Comparison of ENCODE assay signal across 7 cellular contexts in the genomic region with DNA sequence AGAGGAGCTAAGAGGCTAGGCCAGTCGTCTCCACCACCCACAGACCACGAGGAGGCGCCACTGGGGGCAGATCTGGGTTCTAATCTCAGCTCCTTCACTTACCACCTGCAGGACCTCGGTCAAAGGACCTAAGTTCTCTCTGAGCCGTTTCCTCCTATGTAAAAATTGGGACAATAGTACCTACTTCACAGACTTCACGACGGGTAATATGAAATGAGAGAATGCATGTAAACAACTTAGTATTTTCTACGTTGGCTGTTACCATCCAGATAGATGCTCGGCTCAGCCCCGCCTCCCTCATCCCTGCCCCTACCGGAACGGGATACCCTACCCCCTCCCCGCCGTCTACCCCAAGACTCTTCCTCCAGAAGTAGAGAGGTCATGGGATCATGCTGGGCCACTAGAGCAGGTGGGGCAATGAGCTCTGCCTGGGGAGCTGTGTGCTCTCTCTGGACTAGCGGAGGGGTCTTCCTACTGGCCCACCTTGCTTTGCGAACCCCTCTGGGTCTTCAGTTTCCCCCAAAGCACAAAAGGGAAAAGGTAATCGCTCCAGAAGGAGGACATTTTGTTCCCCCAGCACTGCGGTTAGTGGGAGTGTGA. TPM values are rescaled to one million over a fixed set of nuclear protein-coding genes. Genes with fewer than 3 reads are reported as not detected.
DNase-seq lines count a peak whose midpoint lies in the region; ATAC-seq, FAIRE-seq and TF ChIP-seq lines count a peak whose summit lies in the region.

No MANE protein-coding gene starts in this region.

- peak overlapping the region; percentile 91 to 94 for H3K27ac ChIP-seq in tibial artery

- FAIRE-seq in frontal cortex (lab: Jason Lieb, UNC) = no peak

- H3K27me3 Mint-ChIP-seq in activated T-cell treated with anti-CD3 and anti-CD28 coated beads, Interleukin-2, amount 50 U/mL, for 72 hours (ENCODE audit: low read depth) = no peaks in the 10 kb centered on the region
- H3K27me3 Mint-ChIP-seq in neural crest cell (ENCODE audit: low read depth) = no peaks in the 10 kb centered on the region

- peaks cover 0 to 32% (median 14%) of the 10 kb centered on the region in 4 donors for H3K4me1 ChIP-seq in tibial artery

- peak overlapping the region; percentile 72 to 91 for H3K4me3 Mint-ChIP-seq in activated T-cell treated with anti-CD3 and anti-CD28 coated beads, Interleukin-2, amount 50 U/mL, for 72 hours
- peak overlapping the region; percentile 87 for H3K4me3 Mint-ChIP-seq in neural crest cell

- H3K9me3 ChIP-seq in tibial artery = no peaks in the 10 kb centered on the region

- H3K4me1 Mint-ChIP-seq in activated T-cell treated with anti-CD3 and anti-CD28 coated beads, Interleukin-2, amount 50 U/mL, for 72 hours (ENCODE audit: low read depth) = peaks cover 69% of the 10 kb centered on the region
- H3K4me1 Mint-ChIP-seq in neural crest cell = peaks cover 30% of the 10 kb centered on the region

- H3K4me3 ChIP-seq in fibroblast of pulmonary artery (replicated peaks; ENCODE audit: low read depth, low read length) (peak overlapping the region; percentile 94), tibial artery (peak overlapping the region; percentile 79 to 85)

- DNase-seq in NCI-H82 treated with DMSO at 0.1 percent for 48 hours (lab: John Stamatoyannopoulos, UW; ENCODE audit: unreplicated experiment) (peak; percentile 10), fibroblast of pulmonary artery (ENCODE audit: low read depth) (peak; percentile 56), neural crest cell (ENCODE audit: low read depth, low spot score) (peak; percentile 51), tibial artery (peak; percentile 62 to 85), frontal cortex (ENCODE audit: low spot score in 2 of 2) (no peak)
- peak; percentile 62 to 73 for DNase-seq in activated T-cell treated with anti-CD3 and anti-CD28 coated beads, Interleukin-2, amount 50 U/mL, for 72 hours

- peaks cover 3 to 7% of the 10 kb centered on the region in 2 donors for H3K36me3 Mint-ChIP-seq in activated T-cell treated with anti-CD3 and anti-CD28 coated beads, Interleukin-2, amount 50 U/mL, for 72 hours (ENCODE audit: insufficient read depth in 2 of 2)
- peaks cover 7% of the 10 kb centered on the region for H3K36me3 Mint-ChIP-seq in neural crest cell (ENCODE audit: low read depth)

- no peaks in the 10 kb centered on the region for H3K27me3 ChIP-seq in tibial artery

- H3K36me3 ChIP-seq in tibial artery = peaks cover 0 to 22% (median 0%) of the 10 kb centered on the region in 3 donors

- peak overlapping the region; percentile 23 for H3K27ac Mint-ChIP-seq in activated T-cell treated with anti-CD3 and anti-CD28 coated beads, Interleukin-2, amount 50 U/mL, for 72 hours
- peak overlapping the region; percentile 81 for H3K27ac Mint-ChIP-seq in neural crest cell (ENCODE audit: unreplicated experiment)

- peak; percentile 63 for TF ChIP-seq CTCF in GM12873 (IDR thresholded peaks at IDR 0.05; ENCODE audit: insufficient read depth, low read depth, low read length, missing control alignments)
- TF ChIP-seq CTCF in fibroblast of pulmonary artery (IDR thresholded peaks at IDR 0.05; ENCODE audit: low read length, missing control alignments) = peak; percentile 66
- TF ChIP-seq CTCF in neural crest cell (conservative IDR thresholded peaks at IDR 0.05) = peak; percentile 65
- TF ChIP-seq CTCF in tibial artery (IDR thresholded peaks at IDR 0.05) = peak; percentile 29 to 40

- no peak for ATAC-seq in activated T-cell treated with anti-CD3 and anti-CD28 coated beads, Interleukin-2, amount 50 U/mL, for 72 hours (replicated peaks in 1 of 2)

- H3K9me3 Mint-ChIP-seq in activated T-cell treated with anti-CD3 and anti-CD28 coated beads, Interleukin-2, amount 50 U/mL, for 72 hours = peaks cover 0 to 2% of the 10 kb centered on the region in 2 donors
- H3K9me3 Mint-ChIP-seq in neural crest cell = no peaks in the 10 kb centered on the region

- intact Hi-C loops in tibial artery (cut with DNase I; ENCODE audit: low total_unique reads) = no loop called here

RNA-seq across cellular contexts. Expression of gene GNPDA1, which starts 0.5 kb away (rescaled TPM):
- 10 to 100 TPM; 23.6 to 28.0 TPM for total RNA-seq in activated T-cell treated with anti-CD3 and anti-CD28 coated beads, Interleukin-2, amount 50 U/mL, for 72 hours
- total RNA-seq in neural crest cell (74.2 and 76.8 TPM in 2 replicates), frontal cortex (16.3 TPM)

RNA-seq across cellular contexts. Expression of gene RNF14, which starts 43.4 kb away (rescaled TPM):
- 10 to 100 TPM; 38.6 to 40.4 TPM for total RNA-seq in activated T-cell treated with anti-CD3 and anti-CD28 coated beads, Interleukin-2, amount 50 U/mL, for 72 hours
- total RNA-seq in neural crest cell = 36.9 and 41.4 TPM in 2 replicates
- 75.0 TPM for total RNA-seq in frontal cortex

RNA-seq across cellular contexts. Expression of gene PCDH12, which starts 54.3 kb away (rescaled TPM):
- under 1 TPM; 0.31 to 0.58 TPM for total RNA-seq in activated T-cell treated with anti-CD3 and anti-CD28 coated beads, Interleukin-2, amount 50 U/mL, for 72 hours
- total RNA-seq in neural crest cell (0.25 and 0.61 TPM in 2 replicates), frontal cortex (2.4 TPM)

Comparison
In these comparisons a context has a peak if more than half of its experiments do, and no peak if none do; other contexts are left out.
1. DNase-seq: peak in NCI-H82 treated with DMSO at 0.1 percent for 48 hours (single experiment), activated T-cell treated with anti-CD3 and anti-CD28 coated beads, Interleukin-2, amount 50 U/mL, for 72 hours (2 of 2), fibroblast of pulmonary artery (single experiment), neural crest cell (single experiment) and tibial artery (2 of 2); none in frontal cortex (0 of 2).
2. Peak in every context shown above with its lines, with median percentiles within 50 percentile points of each other: CTCF ChIP-seq.